ENCODE assay signal across 8 cellular contexts in the genomic region with DNA sequence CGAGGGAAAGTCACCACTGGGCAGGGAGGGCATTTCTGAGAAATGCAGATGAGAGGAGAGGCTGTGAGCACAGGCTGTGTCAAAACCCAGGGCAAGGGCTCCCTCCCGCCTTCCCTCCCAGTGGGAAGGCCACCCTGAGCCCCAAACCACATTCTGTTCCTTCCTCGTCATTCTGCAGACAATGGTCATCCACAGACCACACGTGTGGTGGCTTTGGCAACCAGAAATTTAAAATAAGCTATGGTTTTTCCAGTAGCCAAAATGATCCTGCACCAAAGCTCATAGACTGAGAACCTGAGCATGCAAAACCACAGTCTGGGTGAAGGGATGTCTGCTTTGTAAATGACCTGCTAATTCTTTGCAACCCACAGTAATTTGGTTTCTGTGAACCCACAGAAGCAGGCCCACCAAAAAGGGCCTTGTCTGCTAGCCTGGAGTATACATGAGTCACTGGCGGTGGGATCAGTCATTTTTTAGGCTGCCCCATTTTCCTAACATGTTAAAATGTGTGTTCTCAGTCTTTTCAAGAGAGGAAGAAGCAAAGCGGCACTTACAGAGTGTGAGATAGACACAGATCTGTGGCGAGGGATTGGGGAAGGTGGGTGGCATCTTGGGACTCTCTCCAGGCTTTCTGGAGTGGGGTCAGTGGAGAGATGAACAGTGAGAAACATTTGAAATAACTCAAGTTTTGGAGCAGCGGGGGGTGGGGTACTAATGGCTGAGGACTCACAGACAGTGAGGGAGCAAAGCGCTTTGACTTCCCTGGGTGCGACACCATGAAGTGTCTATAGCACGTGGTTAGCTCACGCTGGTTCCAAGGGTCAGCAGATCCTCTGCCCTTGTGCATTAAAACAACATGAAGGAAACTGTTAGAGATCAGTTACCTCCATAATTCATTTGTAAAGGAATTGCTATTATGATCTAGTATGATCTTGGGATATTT. TPM values are rescaled to one million over a fixed set of nuclear protein-coding genes. Genes with fewer than 3 reads are reported as not detected.
DNase-seq lines count a peak whose midpoint lies in the region; ATAC-seq and TF ChIP-seq lines count a peak whose summit lies in the region.

No MANE protein-coding gene starts in this region.

- no peaks in the 10 kb centered on the region; a peak in 2 of 5 replicates for H3K9me3 Mint-ChIP-seq in H9

- peaks cover 2% of the 10 kb centered on the region for H4K20me1 ChIP-seq in H9 (ENCODE audit: control insufficient read depth, insufficient read depth, insufficient read length)

- ATAC-seq in GM18505 (IDR thresholded peaks at IDR 0.05; ENCODE audit: unreplicated experiment) = no peak

- TF ChIP-seq POLR2A in GM18505 (IDR thresholded peaks at IDR 0.05; ENCODE audit: borderline replicate concordance, extremely low read depth, insufficient read depth, insufficient read length) (peak; percentile 63), adrenal gland (IDR thresholded peaks at IDR 0.05) (no peak)

- H3K36me3 Mint-ChIP-seq in H9 (ENCODE audit: insufficient read depth in 1 of 3, low read depth in 3 of 3) = peaks cover 0 to 3% (median 0%) of the 10 kb centered on the region in 3 experiments; a peak in 1 of 7 replicates

- no peak overlapping the region for H2BK5ac ChIP-seq in H9 (ENCODE audit: insufficient read length, low read length)

- H3K79me2 ChIP-seq in H9 (ENCODE audit: insufficient read depth, low read length) = no peaks in the 10 kb centered on the region

- H3K4me3 ChIP-seq in SJSA1 (no peak overlapping the region), adrenal gland (no peak overlapping the region)

- DNase-seq in SJSA1 (ENCODE audit: low read depth in 1 of 2, low spot score in 2 of 2) = peak; percentile 94 to 97
- peak; percentile 55 for DNase-seq in activated gamma-delta T cell treated with anti-CD3 and anti-CD28 coated beads, Interleukin-2, amount 50 U/mL, for 16 hours (ENCODE audit: low read depth)
- DNase-seq in stimulated activated CD4-positive, alpha-beta T cell treated with anti-CD3 and anti-CD28 coated beads, Interleukin-4, amount 100 ng/mL, for 24 hours = peak; percentile 72
- no peak for DNase-seq in HK-2 (ENCODE audit: unreplicated experiment)
- no peak for DNase-seq in adrenal gland
- DNase-seq in H9 = no peak
- DNase-seq in NCI-H1436 treated with DMSO at 0.1 percent for 48 hours (lab: John Stamatoyannopoulos, UW) = no peak

- no peak overlapping the region for H2BK20ac ChIP-seq in H9 (ENCODE audit: low read depth, low read length, poor library complexity, severe bottlenecking)

- TF ChIP-seq CTCF in adrenal gland (IDR thresholded peaks at IDR 0.05) (no peak), H9 (conservative IDR thresholded peaks at IDR 0.05) (no peak)

- H3K4me2 ChIP-seq in H9 (ENCODE audit: insufficient read depth, insufficient read length, low read length) = no peak overlapping the region

- no peak overlapping the region for H3K56ac ChIP-seq in H9 (ENCODE audit: insufficient read length, low read depth, low read length)

- H2BK12ac ChIP-seq in H9 (ENCODE audit: insufficient read length, low read depth, low read length) = no peak overlapping the region

- H2AFZ ChIP-seq in H9 (ENCODE audit: low read length) = no peak overlapping the region

- H4K8ac ChIP-seq in H9 (replicated peaks; ENCODE audit: insufficient read length, low read depth, low read length) = no peak overlapping the region

- H3K79me1 ChIP-seq in H9 (ENCODE audit: insufficient read depth, low read depth, low read length, poor library complexity, severe bottlenecking) = no peaks in the 10 kb centered on the region

- H3K14ac ChIP-seq in H9 (ENCODE audit: insufficient read depth, low read length) = no peak overlapping the region

- no peak overlapping the region for H2BK15ac ChIP-seq in H9 (ENCODE audit: low read depth, low read length)

- H3K36me3 ChIP-seq in SJSA1 (no peaks in the 10 kb centered on the region), adrenal gland (replicated peaks in 1 of 2) (no peaks in the 10 kb centered on the region)

- peaks cover 29% of the 10 kb centered on the region for H3K27me3 Mint-ChIP-seq in H9 (ENCODE audit: low read depth)

- peaks cover 30 to 40% of the 10 kb centered on the region in 2 experiments for H3K4me1 Mint-ChIP-seq in H9

- 51 to 65% (median 60%) methylated on average over 10 to 12 of the region's 12 CpGs for WGBS in adrenal gland, 4 donors
- WGBS in H9 (ENCODE audit: extremely low coverage, insufficient read length, low lambda C conversion rate) = no CpG with 5 or more reads among the region's 12 CpGs

- no peak overlapping the region for H3K4ac ChIP-seq in H9 (ENCODE audit: low read depth, low read length)

- no peak overlapping the region for H3K18ac ChIP-seq in H9 (ENCODE audit: insufficient read length, low read depth, low read length)

- H3K23me2 ChIP-seq in H9 (ENCODE audit: insufficient read length, low read depth, low read length, poor library complexity, severe bottlenecking) = peaks cover 3% of the 10 kb centered on the region

- no peak overlapping the region for H3K4me3 Mint-ChIP-seq in H9

- H3K4me1 ChIP-seq in SJSA1 (replicated peaks) (peaks cover 76% of the 10 kb centered on the region), adrenal gland (replicated peaks in 1 of 2) (peaks cover 5 to 13% of the 10 kb centered on the region in 2 donors), H9 (ENCODE audit: insufficient read depth, low read length) (peaks cover 2% of the 10 kb centered on the region; the same call in 1 of the 2 replicates)

- H3K27ac ChIP-seq in SJSA1 (peak overlapping the region; percentile 66), adrenal gland (no peak overlapping the region), H9 (ENCODE audit: insufficient read length, low read depth, low read length) (no peak overlapping the region)

- H3K27ac Mint-ChIP-seq in H9 = no peak overlapping the region

- no peak overlapping the region for H3T11ph ChIP-seq in H9 (ENCODE audit: low read length)

- H3K9me3 ChIP-seq in SJSA1 (replicated peaks) (0 out of 2 replicates have a peak, but pooled peaks cover 4% of the 10 kb centered on the region), adrenal gland (replicated peaks in 1 of 3) (no peaks in the 10 kb centered on the region), H9 (ENCODE audit: control insufficient read depth, low read depth, low read length) (no peaks in the 10 kb centered on the region)

- no peak overlapping the region for H2AK5ac ChIP-seq in H9 (ENCODE audit: insufficient read length, low read length)

- H3K27me3 ChIP-seq in SJSA1 (replicated peaks) (no peaks in the 10 kb centered on the region), adrenal gland (peaks cover 9% of the 10 kb centered on the region), H9 (ENCODE audit: insufficient read depth, low read length) (no peaks in the 10 kb centered on the region)

- intact Hi-C loops in adrenal gland (cut with DNase I) = loop anchor here in 1 of 2 donors (2.0 to 10.0 kb wide), 2 partner anchors 137 to 213 kb away; no protein-coding TSS in a partner anchor

- no peak overlapping the region for H4K5ac ChIP-seq in H9 (ENCODE audit: insufficient read length, low read depth, low read length)

- H4K91ac ChIP-seq in H9 (ENCODE audit: insufficient read length, low read depth, low read length) = no peak overlapping the region

- H3K23ac ChIP-seq in H9 (ENCODE audit: insufficient read length, low read depth, low read length) = no peak overlapping the region

- no peak overlapping the region for H3K9ac ChIP-seq in H9 (ENCODE audit: extremely low read depth, insufficient read length, low read length)

- no peak overlapping the region for H2BK120ac ChIP-seq in H9 (ENCODE audit: low read depth, low read length, poor library complexity, severe bottlenecking)

RNA-seq across cellular contexts. Expression of a gene that starts 20.5 kb away (rescaled TPM):
- not detected in 2 replicates for total RNA-seq in SJSA1 (2014; rRNA removed; shearing (Covaris generic))
- 1 to 10 TPM in 1 of 8 donors, under 1 TPM in 3, not detected in 4; 0.11 to 1.2 (median 0.33) TPM for total RNA-seq in adrenal gland
- polyA plus RNA-seq in adrenal gland = under 1 TPM in 2 of 3 donors, not detected in 1; 0.17 to 0.56 TPM
- total RNA-seq in H9 (2021) = 50.6 and 55.0 TPM in 2 replicates

RNA-seq across cellular contexts. Expression of a gene that starts 27.9 kb away (rescaled TPM):
- total RNA-seq in SJSA1 (2014; rRNA removed; shearing (Covaris generic)) = 53.3 and 99.4 TPM in 2 replicates
- 100 to 1,000 TPM in 1 of 8 donors, 10 to 100 TPM in 7; 41.9 to 210 (median 46.7) TPM for total RNA-seq in adrenal gland
- polyA plus RNA-seq in adrenal gland = 100 to 1,000 TPM in 2 of 3 donors, 10 to 100 TPM in 1; 79.9 to 130 (median 108) TPM
- total RNA-seq in H9 (2021) = 45.2 and 50.8 TPM in 2 replicates

RNA-seq across cellular contexts. Expression of a gene that starts 58.3 kb away (rescaled TPM):
- 16.7 and 26.8 TPM in 2 replicates for total RNA-seq in SJSA1 (2014; rRNA removed; shearing (Covaris generic))
- total RNA-seq in adrenal gland = 10 to 100 TPM in 6 of 8 donors, 1 to 10 TPM in 2; 7.4 to 16.9 (median 12.4) TPM
- 10 to 100 TPM in 1 of 3 donors, 1 to 10 TPM in 2; 4.8 to 12.3 (median 8.3) TPM for polyA plus RNA-seq in adrenal gland
- 216 and 217 TPM in 2 replicates for total RNA-seq in H9 (2021)

Comparison
In these comparisons a context has a peak if more than half of its experiments do, and no peak if none do; other contexts are left out.
1. DNase-seq: peak in SJSA1 (2 of 2), activated gamma-delta T cell treated with anti-CD3 and anti-CD28 coated beads, Interleukin-2, amount 50 U/mL, for 16 hours (single experiment) and stimulated activated CD4-positive, alpha-beta T cell treated with anti-CD3 and anti-CD28 coated beads, Interleukin-4, amount 100 ng/mL, for 24 hours (single experiment); none in HK-2 (single experiment), adrenal gland (0 of 7), H9 (single experiment) and NCI-H1436 treated with DMSO at 0.1 percent for 48 hours (single experiment).
2. RNA of a gene that starts 20.5 kb away (total RNA-seq): 50.6 to 55.0 TPM in H9; 0.11 to 1.2 TPM in adrenal gland and not detected in SJSA1; every median in the first group is over 10 times any median in the second.